In genomic region chr1:204443871-204444581, GRCh38 we compare ENCODE assay signal across 11 cellular contexts. TPM values are rescaled to one million over a fixed set of nuclear protein-coding genes. Genes with fewer than 3 reads are reported as not detected.
A peak's percentile ranks its signal among the peaks of the same experiment; 100 is the strongest.
DNase-seq lines count a peak whose midpoint lies in the region; ATAC-seq and TF ChIP-seq lines count a peak whose summit lies in the region.
"Had no signal": no experiment of that assay in that cellular context is flagged by ENCODE, and none has a peak within 500 bp of the region (broad histone marks: within the 10 kb centered on the region; RNA-seq: fewer than 3 reads in every experiment).

No MANE protein-coding gene starts in this region.

- DNase-seq in M059J (ENCODE audit: low read depth) (peak; percentile 48), esophagus squamous epithelium (lab: John Stamatoyannopoulos, UW) (no peak), T-helper 17 cell (no peak), KG1 (lab: John Stamatoyannopoulos, UW) (no peak), GDM1 (lab: John Stamatoyannopoulos, UW) (no peak)
- peak; percentile 47 for DNase-seq in stimulated activated CD4-positive, alpha-beta T cell treated with anti-CD3 and anti-CD28 coated beads, Interleukin-4, amount 100 ng/mL, for 24 hours
- DNase-seq: NCI-H526, small intestine had no signal

- peak overlapping the region; percentile 64 for H3K27ac Mint-ChIP-seq in T-helper 1 cell treated with Interleukin-12 subunit alpha and Interleukin-12 subunit beta and Interleukin-4 antibody, amounts not matched to agents 30 μg/mL and 1 μg/mL, for 36 hours
- no peak overlapping the region for H3K27ac Mint-ChIP-seq in T-helper 17 cell
- H3K27ac Mint-ChIP-seq: stimulated activated naive CD8-positive, alpha-beta T cell treated with anti-CD3 and anti-CD28 coated beads, Interleukin-15, Interleukin-2, amounts not matched to agents 100 ng/mL and 50 ng/mL, for 24 hours had no signal

- TF ChIP-seq CTCF in esophagus squamous epithelium (IDR thresholded peaks at IDR 0.05): peak in 3 of 6 experiments; percentile 3 to 16 (median 12)

- no peak for ATAC-seq in T-helper 17 cell

- TF ChIP-seq POLR2A in esophagus squamous epithelium (IDR thresholded peaks at IDR 0.05): no peak

- H3K9me3 ChIP-seq in esophagus squamous epithelium (no peaks in the 10 kb centered on the region), T-helper 17 cell (ENCODE audit: control insufficient read depth, low read length, poor library complexity, severe bottlenecking) (no peaks in the 10 kb centered on the region)

- peaks cover 48% of the 10 kb centered on the region for H3K36me3 Mint-ChIP-seq in T-helper 1 cell treated with Interleukin-12 subunit alpha and Interleukin-12 subunit beta and Interleukin-4 antibody, amounts not matched to agents 30 μg/mL and 1 μg/mL, for 36 hours (ENCODE audit: low read depth)
- peaks cover 12% of the 10 kb centered on the region for H3K36me3 Mint-ChIP-seq in T-helper 17 cell (ENCODE audit: low read depth)

- no peaks in the 10 kb centered on the region for H3K27me3 Mint-ChIP-seq in T-helper 1 cell treated with Interleukin-12 subunit alpha and Interleukin-12 subunit beta and Interleukin-4 antibody, amounts not matched to agents 30 μg/mL and 1 μg/mL, for 36 hours (ENCODE audit: low read depth)
- H3K27me3 Mint-ChIP-seq in T-helper 17 cell: no peaks in the 10 kb centered on the region
- H3K27me3 Mint-ChIP-seq: stimulated activated naive CD8-positive, alpha-beta T cell treated with anti-CD3 and anti-CD28 coated beads, Interleukin-15, Interleukin-2, amounts not matched to agents 100 ng/mL and 50 ng/mL, for 24 hours had no signal

- H3K27ac ChIP-seq in esophagus squamous epithelium: peak overlapping the region; percentile 80 to 93 (median 90)
- H3K27ac ChIP-seq: SK-N-MC had no signal

- H3K27me3 ChIP-seq in esophagus squamous epithelium: no peaks in the 10 kb centered on the region

- peaks cover 19 to 100% (median 44%) of the 10 kb centered on the region in 3 donors for H3K4me1 ChIP-seq in esophagus squamous epithelium

- 43 to 44% methylated on average over 8 to 11 of the region's 11 CpGs for WGBS in esophagus squamous epithelium, 2 donors

- peaks cover 27% of the 10 kb centered on the region for H3K4me1 Mint-ChIP-seq in T-helper 1 cell treated with Interleukin-12 subunit alpha and Interleukin-12 subunit beta and Interleukin-4 antibody, amounts not matched to agents 30 μg/mL and 1 μg/mL, for 36 hours (ENCODE audit: low read depth)
- H3K4me1 Mint-ChIP-seq in T-helper 17 cell: peaks cover 17% of the 10 kb centered on the region

- H3K4me3 Mint-ChIP-seq in T-helper 1 cell treated with Interleukin-12 subunit alpha and Interleukin-12 subunit beta and Interleukin-4 antibody, amounts not matched to agents 30 μg/mL and 1 μg/mL, for 36 hours: no peak overlapping the region
- no peak overlapping the region for H3K4me3 Mint-ChIP-seq in T-helper 17 cell
- H3K4me3 Mint-ChIP-seq: stimulated activated naive CD8-positive, alpha-beta T cell treated with anti-CD3 and anti-CD28 coated beads, Interleukin-15, Interleukin-2, amounts not matched to agents 100 ng/mL and 50 ng/mL, for 24 hours had no signal

- H3K36me3 ChIP-seq in esophagus squamous epithelium: peaks cover 0 to 89% (median 6%) of the 10 kb centered on the region in 3 donors

- intact Hi-C loops in esophagus squamous epithelium (cut with DNase I): no loop called here

- H3K9me3 Mint-ChIP-seq in T-helper 1 cell treated with Interleukin-12 subunit alpha and Interleukin-12 subunit beta and Interleukin-4 antibody, amounts not matched to agents 30 μg/mL and 1 μg/mL, for 36 hours: no peaks in the 10 kb centered on the region
- H3K9me3 Mint-ChIP-seq: stimulated activated naive CD8-positive, alpha-beta T cell treated with anti-CD3 and anti-CD28 coated beads, Interleukin-15, Interleukin-2, amounts not matched to agents 100 ng/mL and 50 ng/mL, for 24 hours had no signal

- peak overlapping the region in 1 of 4 donors; percentile 13 for H3K4me3 ChIP-seq in esophagus squamous epithelium
- H3K4me3 ChIP-seq: SK-N-MC had no signal

RNA-seq across cellular contexts. Expression of gene PPP1R15B, which starts 32.4 kb away (rescaled TPM):
- total RNA-seq in M059J (2014; rRNA removed; shearing (Covaris generic)): 24.2 and 41.6 TPM in 2 replicates
- 10 to 100 TPM; 29.5 to 42.3 (median 34.0) TPM for total RNA-seq in esophagus squamous epithelium
- total RNA-seq in T-helper 17 cell: 100 to 1,000 TPM; 207 to 266 TPM

RNA-seq across cellular contexts. Expression of gene PIK3C2B, which starts 50.6 kb away (rescaled TPM):
- total RNA-seq in M059J (2014; rRNA removed; shearing (Covaris generic)): 3.0 and 4.0 TPM in 2 replicates
- total RNA-seq in esophagus squamous epithelium (10 to 100 TPM; 19.4 to 40.2 (median 21.3) TPM), T-helper 17 cell (10 to 100 TPM; 35.7 to 51.9 TPM)

Comparison
In these comparisons a context has a peak if more than half of its experiments do, and no peak if none do; other contexts are left out.
1. DNase-seq: peak in M059J (single experiment) and stimulated activated CD4-positive, alpha-beta T cell treated with anti-CD3 and anti-CD28 coated beads, Interleukin-4, amount 100 ng/mL, for 24 hours (single experiment); none in esophagus squamous epithelium (single experiment), T-helper 17 cell (0 of 3), KG1 (single experiment) and GDM1 (single experiment).